In the genomic region with DNA sequence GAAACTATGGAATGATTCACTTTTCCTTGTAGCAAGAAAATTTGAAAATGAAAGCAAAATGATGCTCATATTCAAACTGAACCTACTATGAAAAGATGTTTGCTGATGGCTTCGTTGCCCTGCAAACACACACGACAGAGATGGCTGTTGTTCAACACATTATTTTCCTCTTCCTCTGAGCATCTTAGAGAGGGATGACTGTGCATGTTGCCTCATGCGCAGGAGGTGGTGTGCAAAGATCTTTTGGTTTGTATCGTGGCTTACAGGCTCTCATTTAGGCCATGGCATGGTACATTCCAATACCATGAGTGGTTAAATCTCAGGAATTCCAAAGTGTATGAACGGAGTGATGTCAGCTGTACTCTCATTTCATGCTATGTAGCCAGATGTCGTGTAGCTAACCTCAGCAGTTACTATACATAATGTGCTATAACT, we compare ENCODE assay signal across 9 cellular contexts.
DNase-seq lines count a peak whose midpoint lies in the region; ATAC-seq and TF ChIP-seq lines count a peak whose summit lies in the region.
"Had no signal": no experiment of that assay in that cellular context is flagged by ENCODE, and none has a peak within 500 bp of the region (broad histone marks: within the 10 kb centered on the region; RNA-seq: fewer than 3 reads in every experiment).

No MANE protein-coding gene starts in this region.

- H3K27ac Mint-ChIP-seq in CD8-positive, alpha-beta memory T cell = peak overlapping the region in 3 of 8 donors; percentile 14 to 55 (median 38)

- peak overlapping the region in 6 of 7 donors; percentile 37 to 66 (median 56) for H3K4me3 Mint-ChIP-seq in CD8-positive, alpha-beta memory T cell

- TF ChIP-seq CTCF in stomach (IDR thresholded peaks at IDR 0.05) = no peak

- TF ChIP-seq POLR2A in stomach (IDR thresholded peaks at IDR 0.05) = no peak

- H3K36me3 Mint-ChIP-seq in CD8-positive, alpha-beta memory T cell = no peaks in the 10 kb centered on the region

- no peaks in the 10 kb centered on the region for H3K9me3 Mint-ChIP-seq in CD8-positive, alpha-beta memory T cell

- no peaks in the 10 kb centered on the region for H3K36me3 ChIP-seq in CD8-positive, alpha-beta memory T cell (ENCODE audit: insufficient read depth, low read length)
- H3K36me3 ChIP-seq in stomach = no peaks in the 10 kb centered on the region

- no peak overlapping the region for H3K4me3 ChIP-seq in CD8-positive, alpha-beta memory T cell (ENCODE audit: low read length)
- H3K4me3 ChIP-seq in stomach = no peak overlapping the region

- TF ChIP-seq RAD21 in Ishikawa (IDR thresholded peaks at IDR 0.05; ENCODE audit: low read depth) = no peak

- no peak overlapping the region for H3K27ac ChIP-seq in CD8-positive, alpha-beta memory T cell (ENCODE audit: low read depth, low read length)
- peak overlapping the region in 4 of 5 donors; percentile 64 to 73 (median 68) for H3K27ac ChIP-seq in stomach
- H3K27ac ChIP-seq: parathyroid adenoma had no signal

- peaks cover 40 to 67% (median 63%) of the 10 kb centered on the region in 3 donors for H3K4me1 Mint-ChIP-seq in CD8-positive, alpha-beta memory T cell

- H3K27me3 Mint-ChIP-seq in CD8-positive, alpha-beta memory T cell = peaks cover 0 to 2% of the 10 kb centered on the region in 2 donors

- intact Hi-C loops in stomach (cut with DNase I; ENCODE audit: low total_unique reads) = no loop called here
- intact Hi-C loops in posterior vena cava (cut with DNase I) = no loop called here

- no peaks in the 10 kb centered on the region for H3K9me3 ChIP-seq in CD8-positive, alpha-beta memory T cell (ENCODE audit: low read length)
- H3K9me3 ChIP-seq in stomach = no peaks in the 10 kb centered on the region

- WGBS in stomach, 5 donors = 42 to 71% (median 58%) methylated on average over 6 of the region's 6 CpGs

- CTCF ChIA-PET in CD8-positive, alpha-beta memory T cell (lab: Charles Lee) = interaction anchor here (0.7 kb wide), 1 partner anchor 100 kb away, joined by 3 read pairs; no protein-coding TSS in a partner anchor

- no peak for ATAC-seq in GM18520 (IDR thresholded peaks at IDR 0.05; ENCODE audit: unreplicated experiment)

- POLR2A ChIA-PET in CD8-positive, alpha-beta memory T cell (lab: Charles Lee) = no interaction called here

- TF ChIP-seq EP300 in Ishikawa (IDR thresholded peaks at IDR 0.05; ENCODE audit: borderline replicate concordance) = peak; percentile 55; the same call in 1 of the 2 replicates
- TF ChIP-seq EP300 in stomach (IDR thresholded peaks at IDR 0.05) = no peak

- peaks cover 38% of the 10 kb centered on the region for H3K4me1 ChIP-seq in CD8-positive, alpha-beta memory T cell (ENCODE audit: insufficient read depth, low read length)
- peaks cover 24 to 84% (median 52%) of the 10 kb centered on the region in 4 donors for H3K4me1 ChIP-seq in stomach
- H3K4me1 ChIP-seq: parathyroid adenoma had no signal

- no peak for DNase-seq in CD8-positive, alpha-beta memory T cell
- DNase-seq in activated T-helper 9 cell treated with anti-CD3 and anti-CD28 coated beads, Interleukin-2, amount 50 U/mL, for 16 hours (ENCODE audit: low read depth) = peak; percentile 31
- peak; percentile 55 for DNase-seq in iPS-NIHi11 (ENCODE audit: low spot score)
- DNase-seq in stomach = no peak
- no peak for DNase-seq in posterior vena cava (ENCODE audit: low spot score)
- no peak for DNase-seq in NCI-H2081 (lab: John Stamatoyannopoulos, UW)

- H3K27me3 ChIP-seq in CD8-positive, alpha-beta memory T cell (ENCODE audit: insufficient read depth, low read length, poor library complexity, severe bottlenecking) = no peaks in the 10 kb centered on the region
- H3K27me3 ChIP-seq in stomach = no peaks in the 10 kb centered on the region

TF ChIP-seq in Ishikawa, 13 proteins besides CTCF, POLR2A, EP300 and RAD21:
- peak; percentile 75 for TF ChIP-seq MAX (IDR thresholded peaks at IDR 0.05)
- TF ChIP-seq TEAD4 (IDR thresholded peaks at IDR 0.05) = peak; percentile 96
- no peak for TF ChIP-seq TAF1 (IDR thresholded peaks at IDR 0.05; ENCODE audit: low read depth)
- peak; percentile 27; the same call in 1 of the 2 replicates for TF ChIP-seq CEBPB (IDR thresholded peaks at IDR 0.05)
- peak; percentile 64 for TF ChIP-seq TCF12 (IDR thresholded peaks at IDR 0.05; ENCODE audit: low read depth)
- no peak for TF ChIP-seq NFIC (IDR thresholded peaks at IDR 0.05)

Comparison
In these comparisons a context has a peak if more than half of its experiments do, and no peak if none do; other contexts are left out.
1. DNase-seq: peak in activated T-helper 9 cell treated with anti-CD3 and anti-CD28 coated beads, Interleukin-2, amount 50 U/mL, for 16 hours (single experiment) and iPS-NIHi11 (single experiment); none in CD8-positive, alpha-beta memory T cell (0 of 5), stomach (single experiment), posterior vena cava (single experiment) and NCI-H2081 (0 of 2).